Comparison of ENCODE assay signal across 9 cellular contexts in genomic region chr9:92609142-92609500, GRCh38.
A peak's percentile ranks its signal among the peaks of the same experiment; 100 is the strongest.
DNase-seq lines count a peak whose midpoint lies in the region; ATAC-seq and TF ChIP-seq lines count a peak whose summit lies in the region.
"Had no signal": no experiment of that assay in that cellular context is flagged by ENCODE, and none has a peak within 500 bp of the region (broad histone marks: within the 10 kb centered on the region; RNA-seq: fewer than 3 reads in every experiment).

No MANE protein-coding gene starts in this region.

- H3K79me2 ChIP-seq in neural cell (replicated peaks; ENCODE audit: insufficient read depth, low read length), result no peaks in the 10 kb centered on the region

- H3K4me1 Mint-ChIP-seq in endothelial cell (ENCODE audit: unreplicated experiment), result peaks cover 8% of the 10 kb centered on the region
- H3K4me1 Mint-ChIP-seq in activated CD8-positive, alpha-beta memory T cell treated with anti-CD3 and anti-CD28 coated beads, Interleukin-2, amount 10 ng/mL, durations not matched to agents 7 days and 5 days, result peaks cover 2% of the 10 kb centered on the region
- H3K4me1 Mint-ChIP-seq in type B pancreatic cell (ENCODE audit: unreplicated experiment), result peaks cover 19% of the 10 kb centered on the region

- peak overlapping the region; percentile 80 for H3K27ac Mint-ChIP-seq in endothelial cell (ENCODE audit: unreplicated experiment)
- no peak overlapping the region for H3K27ac Mint-ChIP-seq in activated CD8-positive, alpha-beta memory T cell treated with anti-CD3 and anti-CD28 coated beads, Interleukin-2, amount 10 ng/mL, durations not matched to agents 7 days and 5 days
- no peak overlapping the region for H3K27ac Mint-ChIP-seq in type B pancreatic cell
- H3K27ac Mint-ChIP-seq: CD8-positive, alpha-beta T cell had no signal

- peak overlapping the region; percentile 58 for H2AFZ ChIP-seq in neural cell (ENCODE audit: low read depth, low read length)

- no peak for TF ChIP-seq RAD21 in neural cell (conservative IDR thresholded peaks at IDR 0.05)

- peak; percentile 13 for TF ChIP-seq EP300 in neural cell (conservative IDR thresholded peaks at IDR 0.05; ENCODE audit: poor library complexity, severe bottlenecking)

- H3F3A ChIP-seq in neural cell (ENCODE audit: insufficient read depth, low read length, poor library complexity, severe bottlenecking), result no peaks in the 10 kb centered on the region

- H3K4me3 Mint-ChIP-seq in endothelial cell (ENCODE audit: unreplicated experiment), result no peak overlapping the region
- H3K4me3 Mint-ChIP-seq in activated CD8-positive, alpha-beta memory T cell treated with anti-CD3 and anti-CD28 coated beads, Interleukin-2, amount 10 ng/mL, durations not matched to agents 7 days and 5 days, result no peak overlapping the region
- H3K4me3 Mint-ChIP-seq in type B pancreatic cell, result no peak overlapping the region
- H3K4me3 Mint-ChIP-seq: CD8-positive, alpha-beta T cell had no signal

- no peaks in the 10 kb centered on the region for H3K27me3 ChIP-seq in neural cell (ENCODE audit: insufficient read depth, low read depth, low read length)

- peak overlapping the region; percentile 54 for H3K9ac ChIP-seq in neural cell (ENCODE audit: low read length)

- peak overlapping the region; percentile 75 for H3K27ac ChIP-seq in neural cell (ENCODE audit: low read length)

- no peak for TF ChIP-seq CTCF in endothelial cell (IDR thresholded peaks at IDR 0.05; ENCODE audit: unreplicated experiment)
- TF ChIP-seq CTCF in neural cell (IDR thresholded peaks at IDR 0.05; ENCODE audit: poor library complexity, severe bottlenecking), result no peak
- TF ChIP-seq CTCF in type B pancreatic cell (conservative IDR thresholded peaks at IDR 0.05), result no peak

- no peak for ATAC-seq in activated CD8-positive, alpha-beta memory T cell treated with anti-CD3 and anti-CD28 coated beads, Interleukin-2, amount 10 ng/mL, durations not matched to agents 7 days and 5 days
- no peak for ATAC-seq in HG02938 (IDR thresholded peaks at IDR 0.05; ENCODE audit: unreplicated experiment)
- ATAC-seq: CD8-positive, alpha-beta T cell had no signal

- no peaks in the 10 kb centered on the region for H3K27me3 Mint-ChIP-seq in endothelial cell (ENCODE audit: unreplicated experiment)
- no peaks in the 10 kb centered on the region for H3K27me3 Mint-ChIP-seq in activated CD8-positive, alpha-beta memory T cell treated with anti-CD3 and anti-CD28 coated beads, Interleukin-2, amount 10 ng/mL, durations not matched to agents 7 days and 5 days
- no peaks in the 10 kb centered on the region for H3K27me3 Mint-ChIP-seq in type B pancreatic cell

- no peak overlapping the region for H3K4me2 ChIP-seq in neural cell (ENCODE audit: low read length)

- H3K9me3 Mint-ChIP-seq in endothelial cell (ENCODE audit: unreplicated experiment), result no peaks in the 10 kb centered on the region
- peaks cover 2% of the 10 kb centered on the region for H3K9me3 Mint-ChIP-seq in activated CD8-positive, alpha-beta memory T cell treated with anti-CD3 and anti-CD28 coated beads, Interleukin-2, amount 10 ng/mL, durations not matched to agents 7 days and 5 days (ENCODE audit: low read depth)
- peaks cover 2% of the 10 kb centered on the region for H3K9me3 Mint-ChIP-seq in type B pancreatic cell

- H3K9me3 ChIP-seq in neural cell (ENCODE audit: low read length), result no peaks in the 10 kb centered on the region

- no peaks in the 10 kb centered on the region for H3K9me2 ChIP-seq in neural cell (ENCODE audit: insufficient read depth, low read length)

- CTCF ChIA-PET in activated CD8-positive, alpha-beta memory T cell treated with anti-CD3 and anti-CD28 coated beads, Interleukin-2, amount 10 ng/mL, durations not matched to agents 7 days and 5 days (lab: Charles Lee), result no interaction called here

- H4K20me1 ChIP-seq in neural cell (ENCODE audit: insufficient read depth), result no peaks in the 10 kb centered on the region

- no peaks in the 10 kb centered on the region for H3K36me3 ChIP-seq in neural cell (ENCODE audit: insufficient read depth, low read length)

- peak overlapping the region; percentile 12 for H3K4me3 ChIP-seq in neural cell (ENCODE audit: low read length)

- DNase-seq in AG20443 (ENCODE audit: low spot score), result peak; percentile 52
- DNase-seq in NCI-H2029 (lab: John Stamatoyannopoulos, UW), result peak; percentile 86
- no peak for DNase-seq in endothelial cell (ENCODE audit: low spot score)
- DNase-seq in activated CD8-positive, alpha-beta memory T cell treated with anti-CD3 and anti-CD28 coated beads, Interleukin-2, amount 10 ng/mL, durations not matched to agents 7 days and 5 days, result no peak
- no peak for DNase-seq in HUDEP-2 (lab: John Stamatoyannopoulos, UW; ENCODE audit: unreplicated experiment in 76 of 76)
- DNase-seq in type B pancreatic cell (ENCODE audit: extremely low spot score, unreplicated experiment), result no peak
- DNase-seq: CD8-positive, alpha-beta T cell had no signal

- peaks cover 13% of the 10 kb centered on the region for H3K36me3 Mint-ChIP-seq in endothelial cell (ENCODE audit: low read depth, unreplicated experiment)
- H3K36me3 Mint-ChIP-seq in activated CD8-positive, alpha-beta memory T cell treated with anti-CD3 and anti-CD28 coated beads, Interleukin-2, amount 10 ng/mL, durations not matched to agents 7 days and 5 days, result peaks cover 17% of the 10 kb centered on the region
- peaks cover 12% of the 10 kb centered on the region for H3K36me3 Mint-ChIP-seq in type B pancreatic cell

TF ChIP-seq in neural cell, 6 proteins besides CTCF, POLR2A, EP300 and RAD21:
- TF ChIP-seq SMC3 (conservative IDR thresholded peaks at IDR 0.05; ENCODE audit: poor library complexity) (no peak), TAF1 (IDR thresholded peaks at IDR 0.05; ENCODE audit: low read depth) (no peak), EZH2 (IDR thresholded peaks at IDR 0.05; ENCODE audit: borderline replicate concordance, insufficient read depth, low read length, poor library complexity, severe bottlenecking) (no peak), POLR2AphosphoS5 (IDR thresholded peaks at IDR 0.05) (peak; percentile 50), MXI1 (conservative IDR thresholded peaks at IDR 0.05; ENCODE audit: poor library complexity, severe bottlenecking) (peak; percentile 23), REST (IDR thresholded peaks at IDR 0.05; ENCODE audit: borderline replicate concordance) (peak; percentile 24)

Comparison
In these comparisons a context has a peak if more than half of its experiments do, and no peak if none do; other contexts are left out.
1. DNase-seq: peak in AG20443 (single experiment) and NCI-H2029 (single experiment); none in endothelial cell (single experiment), activated CD8-positive, alpha-beta memory T cell treated with anti-CD3 and anti-CD28 coated beads, Interleukin-2, amount 10 ng/mL, durations not matched to agents 7 days and 5 days (single experiment), HUDEP-2 (0 of 76) and type B pancreatic cell (single experiment).